In genomic region chr5:83313431-83313830, GRCh38 we compare ENCODE assay signal across 18 cellular contexts.
DNase-seq lines count a peak whose midpoint lies in the region; ATAC-seq, FAIRE-seq and TF ChIP-seq lines count a peak whose summit lies in the region.
"Had no signal": no experiment of that assay in that cellular context is flagged by ENCODE, and none has a peak within 500 bp of the region (broad histone marks: within the 10 kb centered on the region; RNA-seq: fewer than 3 reads in every experiment).

No MANE protein-coding gene starts in this region.

- H3K4me3 Mint-ChIP-seq in astrocyte (ENCODE audit: unreplicated experiment) = no peak overlapping the region
- H3K4me3 Mint-ChIP-seq in activated T-helper 1 cell treated with anti-CD3 and anti-CD28 coated beads, Interleukin-12 subunit alpha, Interleukin-12 subunit beta, Interleukin-2, Interleukin-4 antibody, amounts not matched to agents 30 ng/mL and 10 ng/mL and 1 ng/mL, durations not matched to agents 14 hours and 24 hours and 36 hours = no peak overlapping the region
- H3K4me3 Mint-ChIP-seq: activated CD4-positive, alpha-beta T cell treated with anti-CD3 and anti-CD28 coated beads for 36 hours; activated naive CD8-positive, alpha-beta T cell had no signal

- H3K36me3 Mint-ChIP-seq in astrocyte (ENCODE audit: low read depth, unreplicated experiment) = peaks cover 10% of the 10 kb centered on the region
- no peaks in the 10 kb centered on the region for H3K36me3 Mint-ChIP-seq in activated T-helper 1 cell treated with anti-CD3 and anti-CD28 coated beads, Interleukin-12 subunit alpha, Interleukin-12 subunit beta, Interleukin-2, Interleukin-4 antibody, amounts not matched to agents 30 ng/mL and 10 ng/mL and 1 ng/mL, durations not matched to agents 14 hours and 24 hours and 36 hours (ENCODE audit: low read depth)

- intact Hi-C loops in upper lobe of right lung (cut with DNase I) = no loop called here
- intact Hi-C loops in activated T-helper 1 cell treated with anti-CD3 and anti-CD28 coated beads, Interleukin-12 subunit alpha, Interleukin-12 subunit beta, Interleukin-2, Interleukin-4 antibody, amounts not matched to agents 30 ng/mL and 10 ng/mL and 1 ng/mL, durations not matched to agents 14 hours and 24 hours and 36 hours (cut with micrococcal nuclease) = no loop called here

- H3K4me3 ChIP-seq in astrocyte (ENCODE audit: insufficient read depth, low read depth, low read length) (no peak overlapping the region), upper lobe of right lung (no peak overlapping the region)
- H3K4me3 ChIP-seq: cardiac muscle cell, GM12878, pancreas, thyroid gland had no signal

- no peak overlapping the region for H3K4me2 ChIP-seq in astrocyte (ENCODE audit: low read length)

- H3K4me1 Mint-ChIP-seq in astrocyte (ENCODE audit: low read depth, unreplicated experiment) = peaks cover 11% of the 10 kb centered on the region
- no peaks in the 10 kb centered on the region for H3K4me1 Mint-ChIP-seq in activated T-helper 1 cell treated with anti-CD3 and anti-CD28 coated beads, Interleukin-12 subunit alpha, Interleukin-12 subunit beta, Interleukin-2, Interleukin-4 antibody, amounts not matched to agents 30 ng/mL and 10 ng/mL and 1 ng/mL, durations not matched to agents 14 hours and 24 hours and 36 hours (ENCODE audit: low read depth)
- H3K4me1 Mint-ChIP-seq: activated CD4-positive, alpha-beta T cell treated with anti-CD3 and anti-CD28 coated beads for 36 hours had no signal

- H3K79me2 ChIP-seq in astrocyte (ENCODE audit: insufficient read depth, low read length) = no peaks in the 10 kb centered on the region

- no peak for TF ChIP-seq CTCF in astrocyte (IDR thresholded peaks at IDR 0.05; ENCODE audit: insufficient read depth, low read depth, low read length)
- no peak for TF ChIP-seq CTCF in upper lobe of right lung (IDR thresholded peaks at IDR 0.05)

- no peaks in the 10 kb centered on the region for H3K9me3 ChIP-seq in astrocyte (ENCODE audit: insufficient read depth, low read depth, low read length)
- no peaks in the 10 kb centered on the region for H3K9me3 ChIP-seq in upper lobe of right lung
- H3K9me3 ChIP-seq: pancreas, thyroid gland had no signal

- no peak overlapping the region for H2AFZ ChIP-seq in astrocyte (ENCODE audit: low read depth, low read length)

- H3K4me1 ChIP-seq in astrocyte (ENCODE audit: insufficient read depth, low read length) = no peaks in the 10 kb centered on the region
- H3K4me1 ChIP-seq in upper lobe of right lung = no peaks in the 10 kb centered on the region
- H3K4me1 ChIP-seq: pancreas, thyroid gland had no signal

- DNase-seq in GM04503 (ENCODE audit: low read depth) (peak; percentile 27), astrocyte (ENCODE audit: low read depth) (peak; percentile 77), kidney tubule cell (ENCODE audit: low spot score) (peak; percentile 41), upper lobe of right lung (no peak), NCI-H2029 treated with DMSO at 0.1 percent for 48 hours (lab: John Stamatoyannopoulos, UW) (no peak)
- no peak for DNase-seq in NK-92 treated with Interleukin-12 subunit alpha and Interleukin-12 subunit beta, amount 100 ng/mL, for 24 hours (lab: John Stamatoyannopoulos, UW)
- no peak for DNase-seq in activated T-helper 1 cell treated with anti-CD3 and anti-CD28 coated beads, Interleukin-12 subunit alpha, Interleukin-12 subunit beta, Interleukin-2, Interleukin-4 antibody, amounts not matched to agents 30 ng/mL and 10 ng/mL and 1 ng/mL, durations not matched to agents 14 hours and 24 hours and 36 hours (ENCODE audit: low spot score)
- DNase-seq: activated CD4-positive, alpha-beta T cell treated with anti-CD3 and anti-CD28 coated beads for 36 hours; erythroblast; left ventricle myocardium superior; NCI-H1092 treated with DMSO at 0.1 percent for 48 hours; NCI-H526; pancreas; stimulated activated naive CD4-positive, alpha-beta T cell treated with Interleukin-2 at 50 U/mL for 16 hours; thyroid gland had no signal

- peaks cover 8% of the 10 kb centered on the region for H3K9me3 Mint-ChIP-seq in astrocyte (ENCODE audit: unreplicated experiment)
- H3K9me3 Mint-ChIP-seq in activated T-helper 1 cell treated with anti-CD3 and anti-CD28 coated beads, Interleukin-12 subunit alpha, Interleukin-12 subunit beta, Interleukin-2, Interleukin-4 antibody, amounts not matched to agents 30 ng/mL and 10 ng/mL and 1 ng/mL, durations not matched to agents 14 hours and 24 hours and 36 hours = peaks cover 5% of the 10 kb centered on the region

- H3K27ac ChIP-seq in astrocyte (ENCODE audit: low read depth, low read length) (no peak overlapping the region), upper lobe of right lung (no peak overlapping the region)
- H3K27ac ChIP-seq: cardiac muscle cell, pancreas, thyroid gland had no signal

- H3K36me3 ChIP-seq in astrocyte (ENCODE audit: insufficient read depth, low read length) (no peaks in the 10 kb centered on the region), upper lobe of right lung (no peaks in the 10 kb centered on the region)
- H3K36me3 ChIP-seq: cardiac muscle cell, pancreas, thyroid gland had no signal

- peak; percentile 37 for ATAC-seq in upper lobe of right lung
- ATAC-seq: activated CD4-positive, alpha-beta T cell treated with anti-CD3 and anti-CD28 coated beads for 36 hours; GM12878 had no signal

- H3K27me3 Mint-ChIP-seq in astrocyte (ENCODE audit: low read depth, unreplicated experiment) = no peaks in the 10 kb centered on the region
- no peaks in the 10 kb centered on the region for H3K27me3 Mint-ChIP-seq in activated T-helper 1 cell treated with anti-CD3 and anti-CD28 coated beads, Interleukin-12 subunit alpha, Interleukin-12 subunit beta, Interleukin-2, Interleukin-4 antibody, amounts not matched to agents 30 ng/mL and 10 ng/mL and 1 ng/mL, durations not matched to agents 14 hours and 24 hours and 36 hours (ENCODE audit: insufficient read depth)
- H3K27me3 Mint-ChIP-seq: activated CD4-positive, alpha-beta T cell treated with anti-CD3 and anti-CD28 coated beads for 36 hours; activated naive CD8-positive, alpha-beta T cell had no signal

- no peaks in the 10 kb centered on the region for H4K20me1 ChIP-seq in astrocyte (ENCODE audit: insufficient read depth, low read length)

- no peak overlapping the region for H3K9ac ChIP-seq in astrocyte (ENCODE audit: low read length)

- H3K27ac Mint-ChIP-seq in astrocyte (ENCODE audit: unreplicated experiment) = peak overlapping the region; percentile 22
- no peak overlapping the region for H3K27ac Mint-ChIP-seq in activated T-helper 1 cell treated with anti-CD3 and anti-CD28 coated beads, Interleukin-12 subunit alpha, Interleukin-12 subunit beta, Interleukin-2, Interleukin-4 antibody, amounts not matched to agents 30 ng/mL and 10 ng/mL and 1 ng/mL, durations not matched to agents 14 hours and 24 hours and 36 hours
- H3K27ac Mint-ChIP-seq: activated CD4-positive, alpha-beta T cell treated with anti-CD3 and anti-CD28 coated beads for 36 hours; activated naive CD8-positive, alpha-beta T cell had no signal

- H3K27me3 ChIP-seq in astrocyte (ENCODE audit: insufficient read depth, low read length) (no peaks in the 10 kb centered on the region), upper lobe of right lung (no peaks in the 10 kb centered on the region)
- H3K27me3 ChIP-seq: cardiac muscle cell, pancreas, thyroid gland had no signal

- peak; percentile 20 for FAIRE-seq in astrocyte (lab: Jason Lieb, UNC)
- FAIRE-seq: GM12878, pancreas had no signal

Comparison
In these comparisons a context has a peak if more than half of its experiments do, and no peak if none do; other contexts are left out.
1. DNase-seq: peak in GM04503 (single experiment), astrocyte (single experiment) and kidney tubule cell (single experiment); none in upper lobe of right lung (single experiment), NK-92 treated with Interleukin-12 subunit alpha and Interleukin-12 subunit beta, amount 100 ng/mL, for 24 hours (single experiment), NCI-H2029 treated with DMSO at 0.1 percent for 48 hours (single experiment) and activated T-helper 1 cell treated with anti-CD3 and anti-CD28 coated beads, Interleukin-12 subunit alpha, Interleukin-12 subunit beta, Interleukin-2, Interleukin-4 antibody, amounts not matched to agents 30 ng/mL and 10 ng/mL and 1 ng/mL, durations not matched to agents 14 hours and 24 hours and 36 hours (single experiment).